In the genomic region with DNA sequence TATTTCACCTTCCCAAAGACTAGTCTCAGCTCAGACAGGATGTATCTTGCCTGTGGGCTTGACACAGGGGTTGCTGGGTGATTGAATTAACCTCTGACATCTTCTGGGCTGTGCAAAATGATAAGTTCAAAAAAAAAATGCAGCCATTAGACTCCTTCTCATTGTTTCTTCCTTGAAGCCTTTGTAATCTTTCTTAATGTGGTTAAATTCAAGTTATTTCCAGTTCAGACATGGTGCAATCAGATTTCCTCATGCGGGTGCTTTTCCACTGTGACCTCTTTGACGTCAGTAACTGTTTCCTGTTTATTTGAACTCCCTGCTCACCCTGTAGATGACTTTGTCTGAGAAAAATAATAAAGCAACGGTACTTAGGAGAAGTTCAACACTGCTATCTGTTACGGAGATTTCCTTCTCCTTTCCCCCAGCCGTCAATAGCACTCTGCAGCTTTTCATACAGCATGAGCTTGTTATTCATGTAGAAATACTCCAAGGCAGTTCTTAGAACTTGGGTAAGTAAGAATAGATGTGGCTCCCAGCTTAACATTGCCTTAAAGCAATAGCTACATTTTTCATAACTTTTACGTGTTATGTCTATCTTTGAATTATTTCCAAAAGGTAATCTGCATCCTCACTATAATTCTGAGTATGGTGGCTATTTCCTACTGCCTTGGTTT, we compare ENCODE assay signal across 8 cellular contexts.
DNase-seq lines count a peak whose midpoint lies in the region; ATAC-seq and TF ChIP-seq lines count a peak whose summit lies in the region.

No MANE protein-coding gene starts in this region.

- peak overlapping the region; percentile 43 to 80 (median 58) for H3K27ac ChIP-seq in body of pancreas

- peak in 2 of 3 donors; percentile 11 to 47 for TF ChIP-seq POLR2A in body of pancreas (IDR thresholded peaks at IDR 0.05)

- DNase-seq in SKM-1 treated with dmso at 0.1 percent for 144 hours (lab: John Stamatoyannopoulos, UW; ENCODE audit: unreplicated experiment) (peak; percentile 89), body of pancreas (peak in 1 of 4 donors; percentile 75), left kidney (ENCODE audit: low read depth, low spot score) (peak; percentile 62), NCI-H1092 treated with DMSO at 0.1 percent for 48 hours (lab: John Stamatoyannopoulos, UW) (no peak), cerebellar cortex (ENCODE audit: low spot score) (no peak), DMS 273 treated with DMSO at 0.1 percent for 48 hours (lab: John Stamatoyannopoulos, UW) (no peak)
- DNase-seq in stimulated activated naive CD4-positive, alpha-beta T cell (lab: John Stamatoyannopoulos, UW): peak; percentile 43 to 96 (median 80)

- peaks cover 51% of the 10 kb centered on the region for H3K4me1 ChIP-seq in body of pancreas

- WGBS in body of pancreas, 2 donors: 39 to 41% methylated on average over 6 of the region's 6 CpGs

- no peak overlapping the region for H3K4me3 ChIP-seq in body of pancreas

- peak; percentile 32 for ATAC-seq in GM21737 (IDR thresholded peaks at IDR 0.05; ENCODE audit: unreplicated experiment)
- ATAC-seq in body of pancreas: peak; percentile 62

- no peaks in the 10 kb centered on the region for H3K27me3 ChIP-seq in body of pancreas

- H3K36me3 ChIP-seq in body of pancreas (replicated peaks in 1 of 2; ENCODE audit: insufficient read depth in 1 of 2, low read depth in 2 of 2): no peaks in the 10 kb centered on the region

- no peaks in the 10 kb centered on the region for H3K9me3 ChIP-seq in body of pancreas

- intact Hi-C loops in body of pancreas (cut with DNase I): no loop called here

- TF ChIP-seq CTCF in body of pancreas (IDR thresholded peaks at IDR 0.05): no peak

Comparison
In these comparisons a context has a peak if more than half of its experiments do, and no peak if none do; other contexts are left out.
1. DNase-seq: peak in SKM-1 treated with dmso at 0.1 percent for 144 hours (single experiment), left kidney (single experiment) and stimulated activated naive CD4-positive, alpha-beta T cell (6 of 6); none in NCI-H1092 treated with DMSO at 0.1 percent for 48 hours (single experiment), cerebellar cortex (single experiment) and DMS 273 treated with DMSO at 0.1 percent for 48 hours (single experiment).